ENCODE assay signal across 11 cellular contexts in genomic region chr11:117816846-117817212, GRCh38. TPM values are rescaled to one million over a fixed set of nuclear protein-coding genes. Genes with fewer than 3 reads are reported as not detected.
DNase-seq lines count a peak whose midpoint lies in the region; FAIRE-seq and TF ChIP-seq lines count a peak whose summit lies in the region.
"Had no signal": no experiment of that assay in that cellular context is flagged by ENCODE, and none has a peak within 500 bp of the region (broad histone marks: within the 10 kb centered on the region; RNA-seq: fewer than 3 reads in every experiment).

No MANE protein-coding gene starts in this region.

- H3K27me3 ChIP-seq in esophagus muscularis mucosa = peaks cover 0 to 7% (median 0%) of the 10 kb centered on the region in 4 donors
- peaks cover 0 to 5% (median 0%) of the 10 kb centered on the region in 7 donors for H3K27me3 ChIP-seq in spleen (replicated peaks in 1 of 7)
- H3K27me3 ChIP-seq in tibial artery = peaks cover 0 to 18% of the 10 kb centered on the region in 2 donors

- peak overlapping the region in 3 of 4 donors; percentile 3 to 36 (median 33) for H3K4me3 ChIP-seq in esophagus muscularis mucosa
- peak overlapping the region in 1 of 8 donors; percentile 55 for H3K4me3 ChIP-seq in spleen
- H3K4me3 ChIP-seq in tibial artery = no peak overlapping the region

- no peaks in the 10 kb centered on the region for H3K36me3 ChIP-seq in esophagus muscularis mucosa
- no peaks in the 10 kb centered on the region for H3K36me3 ChIP-seq in spleen
- no peaks in the 10 kb centered on the region for H3K36me3 ChIP-seq in tibial artery

- peak; percentile 17 for DNase-seq in NCI-H345 (lab: John Stamatoyannopoulos, UW)
- DNase-seq in NCI-H345 treated with DMSO at 0.1 percent for 48 hours (lab: John Stamatoyannopoulos, UW; ENCODE audit: unreplicated experiment) = no peak
- DNase-seq in MV-4-11 (lab: John Stamatoyannopoulos, UW) = peak; percentile 28
- no peak for DNase-seq in esophagus muscularis mucosa (ENCODE audit: extremely low spot score)
- DNase-seq in spleen = no peak
- no peak for DNase-seq in GM12892 (ENCODE audit: insufficient read length)
- no peak for DNase-seq in cerebellar cortex (ENCODE audit: low spot score)
- DNase-seq in tibial artery = no peak
- DNase-seq: activated CD4-positive, alpha-beta T cell treated with anti-CD3 and anti-CD28 coated beads, Interleukin-2, amount 50 U/mL, for 48 hours; stimulated activated naive CD4-positive, alpha-beta T cell treated with Interleukin-2 at 50 U/mL for 16 hours had no signal

- no peak for FAIRE-seq in GM12892 (lab: Jason Lieb, UNC)
- FAIRE-seq: A204.1 had no signal

- WGBS in esophagus muscularis mucosa = 100% methylated on average over 2 of the region's 3 CpGs
- WGBS in spleen, 5 donors = 35 to 50% (median 43%) methylated on average over 2 to 3 of the region's 3 CpGs

- TF ChIP-seq POLR2A in esophagus muscularis mucosa (IDR thresholded peaks at IDR 0.05; ENCODE audit: low read depth) (no peak), spleen (IDR thresholded peaks at IDR 0.05) (no peak), GM12892 (IDR thresholded peaks at IDR 0.05; ENCODE audit: low read depth, low read length) (no peak; the same call in 1 of the 2 replicates)

- H3K27ac ChIP-seq in esophagus muscularis mucosa (replicated peaks in 1 of 4) (peak overlapping the region; percentile 41 to 66 (median 56)), spleen (peak overlapping the region; percentile 40 to 91 (median 82)), tibial artery (no peak overlapping the region)

- intact Hi-C loops in esophagus muscularis mucosa (cut with DNase I) = loop anchor here (5.0 kb wide), 2 partner anchors 375 to 390 kb away; no protein-coding TSS in a partner anchor
- intact Hi-C loops in spleen (cut with DNase I; ENCODE audit: low total_unique reads) = loop anchor here (5.0 kb wide), 1 partner anchor 390 kb away; no protein-coding TSS in a partner anchor
- intact Hi-C loops in tibial artery (cut with DNase I; ENCODE audit: low total_unique reads) = no loop called here

- H3K9me3 ChIP-seq in esophagus muscularis mucosa (no peaks in the 10 kb centered on the region), spleen (no peaks in the 10 kb centered on the region), tibial artery (no peaks in the 10 kb centered on the region)

- peaks cover 16 to 52% (median 45%) of the 10 kb centered on the region in 4 donors for H3K4me1 ChIP-seq in esophagus muscularis mucosa
- peaks cover 50 to 70% (median 60%) of the 10 kb centered on the region in 6 donors for H3K4me1 ChIP-seq in spleen
- H3K4me1 ChIP-seq in tibial artery = peaks cover 0 to 6% (median 4%) of the 10 kb centered on the region in 4 donors

- TF ChIP-seq CTCF in esophagus muscularis mucosa (IDR thresholded peaks at IDR 0.05) = no peak
- no peak for TF ChIP-seq CTCF in spleen (IDR thresholded peaks at IDR 0.05 in 8 of 11, conservative IDR thresholded peaks at IDR 0.05 in 3 of 11)
- TF ChIP-seq CTCF in tibial artery (IDR thresholded peaks at IDR 0.05) = no peak

- TF ChIP-seq EP300 in esophagus muscularis mucosa (IDR thresholded peaks at IDR 0.05) = no peak

RNA-seq across cellular contexts. Expression of gene FXYD2, which starts 7.7 kb away (rescaled TPM):
- total RNA-seq in esophagus muscularis mucosa (1 to 10 TPM in 3 of 4 donors, under 1 TPM in 1; 0.52 to 5.8 (median 3.7) TPM), spleen (10 to 100 TPM in 2 of 7 donors, 1 to 10 TPM in 5; 4.7 to 20.0 (median 7.3) TPM)
- polyA plus RNA-seq in spleen = 10 to 100 TPM in 1 of 3 donors, 1 to 10 TPM in 2; 8.3 to 18.4 (median 9.8) TPM
- 7.4 TPM for polyA plus RNA-seq in GM12892 (2012; ENCODE audit: missing spikeins)

RNA-seq across cellular contexts. Expression of gene DSCAML1, which starts 19.8 kb away (rescaled TPM):
- total RNA-seq in esophagus muscularis mucosa = 1 to 10 TPM in 2 of 4 donors, under 1 TPM in 2; 0.50 to 5.8 (median 1.2) TPM
- 10 to 100 TPM in 1 of 7 donors, 1 to 10 TPM in 5, under 1 TPM in 1; 0.54 to 10.7 (median 3.6) TPM for total RNA-seq in spleen
- under 1 TPM; 0.07 to 0.41 (median 0.35) TPM for polyA plus RNA-seq in spleen
- 0.36 TPM for polyA plus RNA-seq in GM12892 (2012; ENCODE audit: missing spikeins)

RNA-seq across cellular contexts. Expression of gene FXYD6, which starts 59.6 kb away (rescaled TPM):
- 100 to 1,000 TPM in 2 of 4 donors, 10 to 100 TPM in 2; 78.9 to 105 (median 91.5) TPM for total RNA-seq in esophagus muscularis mucosa
- 100 to 1,000 TPM in 5 of 7 donors, 10 to 100 TPM in 2; 75.4 to 230 (median 140) TPM for total RNA-seq in spleen
- 10 to 100 TPM; 40.8 to 71.5 (median 51.4) TPM for polyA plus RNA-seq in spleen
- polyA plus RNA-seq in GM12892 (2012; ENCODE audit: missing spikeins) = 1.1 TPM

Comparison
In these comparisons a context has a peak if more than half of its experiments do, and no peak if none do; other contexts are left out.
1. DNase-seq: peak in NCI-H345 (single experiment) and MV-4-11 (single experiment); none in NCI-H345 treated with DMSO at 0.1 percent for 48 hours (single experiment), esophagus muscularis mucosa (single experiment), spleen (single experiment), GM12892 (single experiment), cerebellar cortex (single experiment) and tibial artery (0 of 2).
2. H3K27ac ChIP-seq: peak in esophagus muscularis mucosa (4 of 4) and spleen (8 of 8); none in tibial artery (0 of 2).
3. H3K4me3 ChIP-seq: peak in esophagus muscularis mucosa (3 of 4); none in tibial artery (0 of 2).